8 cellular contexts compared by ENCODE assay signal in the genomic region with DNA sequence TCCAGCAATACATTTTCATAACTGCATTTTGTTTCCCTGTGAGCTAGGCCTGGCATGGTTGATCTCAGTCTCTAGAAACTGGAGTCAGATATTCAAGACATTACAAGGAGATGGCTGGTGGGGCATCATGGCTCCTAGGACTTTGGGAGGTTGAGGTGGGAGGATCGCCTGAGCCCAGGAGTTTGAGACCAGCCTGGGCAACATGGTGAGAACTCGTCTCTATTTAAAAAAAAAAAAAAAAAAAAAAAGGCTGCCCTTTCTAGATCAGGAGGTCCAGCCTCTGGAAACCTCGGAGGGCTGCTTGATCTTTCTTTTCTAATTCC. TPM values are rescaled to one million over a fixed set of nuclear protein-coding genes. Genes with fewer than 3 reads are reported as not detected.
DNase-seq lines count a peak whose midpoint lies in the region; ATAC-seq and TF ChIP-seq lines count a peak whose summit lies in the region.
"Had no signal": no experiment of that assay in that cellular context is flagged by ENCODE, and none has a peak within 500 bp of the region (broad histone marks: within the 10 kb centered on the region; RNA-seq: fewer than 3 reads in every experiment).

No MANE protein-coding gene starts in this region.

- H3K27me3 ChIP-seq in HUES6 (ENCODE audit: control insufficient read depth, insufficient read depth, low read length) (0 out of 2 replicates have a peak, but pooled peaks cover 7% of the 10 kb centered on the region), left lung (no peaks in the 10 kb centered on the region)

- intact Hi-C loops in activated T-helper 1 cell treated with anti-CD3 and anti-CD28 coated beads, Interleukin-12 subunit alpha, Interleukin-12 subunit beta, Interleukin-2, Interleukin-4 antibody, amounts not matched to agents 30 ng/mL and 10 ng/mL and 1 ng/mL, durations not matched to agents 14 hours and 24 hours and 36 hours (cut with micrococcal nuclease): no loop called here
- intact Hi-C loops in left lung (cut with DNase I): no loop called here

- no peaks in the 10 kb centered on the region for H3K9me3 Mint-ChIP-seq in activated T-helper 1 cell treated with anti-CD3 and anti-CD28 coated beads, Interleukin-12 subunit alpha, Interleukin-12 subunit beta, Interleukin-2, Interleukin-4 antibody, amounts not matched to agents 30 ng/mL and 10 ng/mL and 1 ng/mL, durations not matched to agents 14 hours and 24 hours and 36 hours
- H3K9me3 Mint-ChIP-seq in stimulated activated naive CD8-positive, alpha-beta T cell treated with anti-CD3 and anti-CD28 coated beads, Interleukin-15, amount 100 ng/mL, for 72 hours: no peaks in the 10 kb centered on the region

- H3K4me1 ChIP-seq in HUES6 (ENCODE audit: control insufficient read depth, insufficient read depth, low read length) (peaks cover 36% of the 10 kb centered on the region), left lung (peaks cover 22 to 57% of the 10 kb centered on the region in 2 donors)

- TF ChIP-seq CTCF in left lung (IDR thresholded peaks at IDR 0.05): no peak

- H3K4me1 Mint-ChIP-seq in activated T-helper 1 cell treated with anti-CD3 and anti-CD28 coated beads, Interleukin-12 subunit alpha, Interleukin-12 subunit beta, Interleukin-2, Interleukin-4 antibody, amounts not matched to agents 30 ng/mL and 10 ng/mL and 1 ng/mL, durations not matched to agents 14 hours and 24 hours and 36 hours (ENCODE audit: low read depth): peaks cover 35% of the 10 kb centered on the region
- peaks cover 37% of the 10 kb centered on the region for H3K4me1 Mint-ChIP-seq in stimulated activated naive CD8-positive, alpha-beta T cell treated with anti-CD3 and anti-CD28 coated beads, Interleukin-15, amount 100 ng/mL, for 72 hours

- ATAC-seq in left lung: no peak
- no peak for ATAC-seq in stimulated activated naive CD8-positive, alpha-beta T cell treated with anti-CD3 and anti-CD28 coated beads, Interleukin-15, amount 100 ng/mL, for 72 hours
- no peak for ATAC-seq in HG02970 (IDR thresholded peaks at IDR 0.05; ENCODE audit: low FRiP score, unreplicated experiment)

- H3K4me3 ChIP-seq in HUES6 (ENCODE audit: low read depth, low read length) (peak overlapping the region; percentile 68), left lung (peak overlapping the region in 1 of 2 donors; percentile 59)
- H3K4me3 ChIP-seq: GM23248 had no signal

- H3K27me3 Mint-ChIP-seq in activated T-helper 1 cell treated with anti-CD3 and anti-CD28 coated beads, Interleukin-12 subunit alpha, Interleukin-12 subunit beta, Interleukin-2, Interleukin-4 antibody, amounts not matched to agents 30 ng/mL and 10 ng/mL and 1 ng/mL, durations not matched to agents 14 hours and 24 hours and 36 hours (ENCODE audit: insufficient read depth): peaks cover 6% of the 10 kb centered on the region
- H3K27me3 Mint-ChIP-seq in stimulated activated naive CD8-positive, alpha-beta T cell treated with anti-CD3 and anti-CD28 coated beads, Interleukin-15, amount 100 ng/mL, for 72 hours: no peaks in the 10 kb centered on the region

- no peak for DNase-seq in activated T-helper 1 cell treated with anti-CD3 and anti-CD28 coated beads, Interleukin-12 subunit alpha, Interleukin-12 subunit beta, Interleukin-2, Interleukin-4 antibody, amounts not matched to agents 30 ng/mL and 10 ng/mL and 1 ng/mL, durations not matched to agents 14 hours and 24 hours and 36 hours (ENCODE audit: low spot score)
- DNase-seq in left lung (no peak), NCI-H446 (lab: John Stamatoyannopoulos, UW) (no peak)
- DNase-seq in stimulated activated naive CD8-positive, alpha-beta T cell treated with anti-CD3 and anti-CD28 coated beads, Interleukin-15, amount 100 ng/mL, for 72 hours: no peak
- DNase-seq in stimulated activated CD4-positive, alpha-beta T cell treated with anti-CD3 and anti-CD28 coated beads, Interleukin-2, amount 100 ng/mL, for 48 hours: no peak
- DNase-seq: GM23248 had no signal

- H3K9me3 ChIP-seq in HUES6 (ENCODE audit: control insufficient read depth, insufficient read depth, low read depth, low read length): no peaks in the 10 kb centered on the region
- no peaks in the 10 kb centered on the region for H3K9me3 ChIP-seq in left lung

- peaks cover 8% of the 10 kb centered on the region for H3K36me3 ChIP-seq in HUES6 (ENCODE audit: control insufficient read depth, insufficient read depth, low read length)
- peaks cover 0 to 16% of the 10 kb centered on the region in 2 donors for H3K36me3 ChIP-seq in left lung

- H3K27ac ChIP-seq in HUES6 (ENCODE audit: low read depth, low read length) (no peak overlapping the region), left lung (peak overlapping the region; percentile 90 to 91)
- H3K27ac ChIP-seq: GM23248 had no signal

- H3K4me3 Mint-ChIP-seq in activated T-helper 1 cell treated with anti-CD3 and anti-CD28 coated beads, Interleukin-12 subunit alpha, Interleukin-12 subunit beta, Interleukin-2, Interleukin-4 antibody, amounts not matched to agents 30 ng/mL and 10 ng/mL and 1 ng/mL, durations not matched to agents 14 hours and 24 hours and 36 hours: peak overlapping the region; percentile 91
- peak overlapping the region; percentile 85 to 98 for H3K4me3 Mint-ChIP-seq in stimulated activated naive CD8-positive, alpha-beta T cell treated with anti-CD3 and anti-CD28 coated beads, Interleukin-15, amount 100 ng/mL, for 72 hours

- H3K9ac ChIP-seq in HUES6 (ENCODE audit: low read length): peak overlapping the region; percentile 72
- H3K9ac ChIP-seq: GM23248 had no signal

- H3K36me3 Mint-ChIP-seq in activated T-helper 1 cell treated with anti-CD3 and anti-CD28 coated beads, Interleukin-12 subunit alpha, Interleukin-12 subunit beta, Interleukin-2, Interleukin-4 antibody, amounts not matched to agents 30 ng/mL and 10 ng/mL and 1 ng/mL, durations not matched to agents 14 hours and 24 hours and 36 hours (ENCODE audit: low read depth): peaks cover 14% of the 10 kb centered on the region

- H3K27ac Mint-ChIP-seq in activated T-helper 1 cell treated with anti-CD3 and anti-CD28 coated beads, Interleukin-12 subunit alpha, Interleukin-12 subunit beta, Interleukin-2, Interleukin-4 antibody, amounts not matched to agents 30 ng/mL and 10 ng/mL and 1 ng/mL, durations not matched to agents 14 hours and 24 hours and 36 hours: peak overlapping the region; percentile 86
- peak overlapping the region in 1 of 2 donors; percentile 98 for H3K27ac Mint-ChIP-seq in stimulated activated naive CD8-positive, alpha-beta T cell treated with anti-CD3 and anti-CD28 coated beads, Interleukin-15, amount 100 ng/mL, for 72 hours

RNA-seq across cellular contexts. Expression of a gene that starts 0.4 kb away (rescaled TPM):
- 86.1 and 89.6 TPM in 2 replicates for total RNA-seq in activated T-helper 1 cell treated with anti-CD3 and anti-CD28 coated beads, Interleukin-12 subunit alpha, Interleukin-12 subunit beta, Interleukin-2, Interleukin-4 antibody, amounts not matched to agents 30 ng/mL and 10 ng/mL and 1 ng/mL, durations not matched to agents 14 hours and 24 hours and 36 hours
- total RNA-seq in left lung: 100 to 1,000 TPM; 176 to 250 TPM

RNA-seq across cellular contexts. Expression of a gene that starts 7.2 kb away (rescaled TPM):
- 31.7 and 40.0 TPM in 2 replicates for total RNA-seq in activated T-helper 1 cell treated with anti-CD3 and anti-CD28 coated beads, Interleukin-12 subunit alpha, Interleukin-12 subunit beta, Interleukin-2, Interleukin-4 antibody, amounts not matched to agents 30 ng/mL and 10 ng/mL and 1 ng/mL, durations not matched to agents 14 hours and 24 hours and 36 hours
- 10 to 100 TPM; 58.2 to 87.7 TPM for total RNA-seq in left lung

RNA-seq across cellular contexts. Expression of a gene that starts 15.7 kb away (rescaled TPM):
- 26.2 and 28.3 TPM in 2 replicates for total RNA-seq in activated T-helper 1 cell treated with anti-CD3 and anti-CD28 coated beads, Interleukin-12 subunit alpha, Interleukin-12 subunit beta, Interleukin-2, Interleukin-4 antibody, amounts not matched to agents 30 ng/mL and 10 ng/mL and 1 ng/mL, durations not matched to agents 14 hours and 24 hours and 36 hours
- total RNA-seq in left lung: 100 to 1,000 TPM in 1 of 2 donors, 10 to 100 TPM in 1; 71.8 to 126 TPM

RNA-seq across cellular contexts. Expression of a gene that starts 18.5 kb away (rescaled TPM):
- 111 and 116 TPM in 2 replicates for total RNA-seq in activated T-helper 1 cell treated with anti-CD3 and anti-CD28 coated beads, Interleukin-12 subunit alpha, Interleukin-12 subunit beta, Interleukin-2, Interleukin-4 antibody, amounts not matched to agents 30 ng/mL and 10 ng/mL and 1 ng/mL, durations not matched to agents 14 hours and 24 hours and 36 hours
- 100 to 1,000 TPM; 101 to 107 TPM for total RNA-seq in left lung

RNA-seq across cellular contexts. Expression of a gene that starts 25.5 kb away (rescaled TPM):
- total RNA-seq in activated T-helper 1 cell treated with anti-CD3 and anti-CD28 coated beads, Interleukin-12 subunit alpha, Interleukin-12 subunit beta, Interleukin-2, Interleukin-4 antibody, amounts not matched to agents 30 ng/mL and 10 ng/mL and 1 ng/mL, durations not matched to agents 14 hours and 24 hours and 36 hours: 7.0 and 8.9 TPM in 2 replicates
- 10 to 100 TPM; 28.2 to 39.6 TPM for total RNA-seq in left lung
